In genomic region chr20:62899633-62900051, GRCh38 we compare ENCODE assay signal across 10 cellular contexts. TPM values are rescaled to one million over a fixed set of nuclear protein-coding genes. Genes with fewer than 3 reads are reported as not detected.
A peak's percentile ranks its signal among the peaks of the same experiment; 100 is the strongest.
DNase-seq lines count a peak whose midpoint lies in the region; ATAC-seq, FAIRE-seq and TF ChIP-seq lines count a peak whose summit lies in the region.
"Had no signal": no experiment of that assay in that cellular context is flagged by ENCODE, and none has a peak within 500 bp of the region (broad histone marks: within the 10 kb centered on the region; RNA-seq: fewer than 3 reads in every experiment).

No MANE protein-coding gene starts in this region.

- peaks cover 2% of the 10 kb centered on the region; the same call in 1 of the 2 replicates for H3K79me2 ChIP-seq in GM12878 (ENCODE audit: control insufficient read depth, insufficient read depth, low read length)

- H3K4me2 ChIP-seq in GM12878 (ENCODE audit: control insufficient read depth, insufficient read depth): peak overlapping the region; percentile 91

- H3K4me3 ChIP-seq in GM12878 (peak overlapping the region; percentile 48), lower lobe of right lung (no peak overlapping the region)
- H3K4me3 ChIP-seq: thyroid gland had no signal

- WGBS in GM12878 (ENCODE audit: insufficient coverage, insufficient replicate concordance, low lambda C conversion rate, missing lambda C conversion rate): 18% methylated on average over 6 of the region's 6 CpGs

- H2AFZ ChIP-seq in GM12878 (ENCODE audit: control insufficient read depth, low read depth, low read length): no peak overlapping the region

- RAD21 ChIA-PET in GM12878 (lab: Charles Lee; ENCODE audit: unreplicated experiment): interaction anchor here (0.8 to 4.4 kb wide), 6 partner anchors 21 to 109 kb away, joined by 3 to 21 read pairs (median 5); no protein-coding TSS in a partner anchor

- H3K27ac ChIP-seq in 22Rv1: peak overlapping the region; percentile 61; the same call in 1 of the 2 replicates
- H3K27ac ChIP-seq in GM12878 (ENCODE audit: control insufficient read depth, insufficient read depth): peak overlapping the region; percentile 17
- H3K27ac ChIP-seq in lower lobe of right lung: no peak overlapping the region
- H3K27ac ChIP-seq: HL-60, thyroid gland had no signal

- intact Hi-C loops in GM12878 (cut with micrococcal nuclease; ENCODE audit: unreplicated experiment) (loop anchor here (2.0 to 5.0 kb wide), 4 partner anchors 19 to 109 kb away; partner anchors contain the start of gene SLC17A9), lower lobe of right lung (cut with DNase I) (no loop called here)

- SMC1A ChIA-PET in GM12878 (lab: Charles Lee; ENCODE audit: uncharacterized antibody, unreplicated experiment): interaction anchor here (1.0 to 3.0 kb wide), 12 partner anchors 9 to 115 kb away, joined by 3 to 21 read pairs (median 4); no protein-coding TSS in a partner anchor

- no peaks in the 10 kb centered on the region for H3K27me3 ChIP-seq in GM12878 (replicated peaks in 1 of 2; ENCODE audit: control insufficient read depth in 2 of 2, insufficient read depth in 2 of 2, low read length in 1 of 2)
- H3K27me3 ChIP-seq in lower lobe of right lung (ENCODE audit: low read depth): no peaks in the 10 kb centered on the region
- H3K27me3 ChIP-seq: thyroid gland had no signal

- H3K4me1 ChIP-seq in GM12878 (ENCODE audit: control insufficient read depth, insufficient read depth, low read length) (peaks cover 25% of the 10 kb centered on the region), lower lobe of right lung (peaks cover 19% of the 10 kb centered on the region)

- DNase-seq in GM12878 (ENCODE audit: low read depth, low spot score) (no peak), lower lobe of right lung (peak; percentile 37), D721Med (ENCODE audit: insufficient read length, low spot score) (no peak), NCI-H1417 (lab: John Stamatoyannopoulos, UW) (no peak), dedifferentiated amniotic fluid mesenchymal stem cell (ENCODE audit: extremely low spot score) (no peak)
- DNase-seq in central memory CD4-positive, alpha-beta T cell: no peak

- FAIRE-seq in GM12878 (lab: Jason Lieb, UNC) (peak; percentile 41), D721Med (lab: Jason Lieb, UNC) (no peak)

- in situ Hi-C loops in GM12878 (cut with MboI): no loop called here

- H3K36me3 ChIP-seq in GM12878 (ENCODE audit: control insufficient read depth in 2 of 2, insufficient read depth in 2 of 2, low read length in 1 of 2): peaks cover 12 to 41% of the 10 kb centered on the region in 2 experiments
- peaks cover 63% of the 10 kb centered on the region for H3K36me3 ChIP-seq in lower lobe of right lung

- TF ChIP-seq EP300 in GM12878 (IDR thresholded peaks at IDR 0.05; ENCODE audit: borderline replicate concordance in 1 of 2, control insufficient read depth in 1 of 2, low read depth in 2 of 2, low read length in 2 of 2): no peak

- no peak for TF ChIP-seq RAD21 in GM12878 (IDR thresholded peaks at IDR 0.05; ENCODE audit: insufficient read depth, low read depth, low read length)

- POLR2A ChIA-PET in GM12878 (lab: Charles Lee): interaction anchor here (0.7 to 1.2 kb wide), 3 partner anchors 12 to 110 kb away, joined by 3 to 4 read pairs (median 3); no protein-coding TSS in a partner anchor

- no peaks in the 10 kb centered on the region for H3K9me3 ChIP-seq in GM12878 (replicated peaks; ENCODE audit: control insufficient read depth, insufficient read depth, low read length)
- H3K9me3 ChIP-seq in lower lobe of right lung: no peaks in the 10 kb centered on the region
- H3K9me3 ChIP-seq: thyroid gland had no signal

- CTCF ChIA-PET in GM12878 (lab: Yijun Ruan, JAX): interaction anchor here (0.8 to 8.2 kb wide), 9 partner anchors 8 to 281 kb away, joined by 3 to 92 read pairs (median 5); partner anchors contain the start of gene SLC17A9

- peak; percentile 9 for ATAC-seq in GM19455 (IDR thresholded peaks at IDR 0.05; ENCODE audit: unreplicated experiment)
- ATAC-seq in GM12878: peak; percentile 22
- peak; percentile 57 to 59 for ATAC-seq in lower lobe of right lung

- TF ChIP-seq CTCF in 22Rv1 (IDR thresholded peaks at IDR 0.05): no peak
- TF ChIP-seq CTCF in GM12878 (IDR thresholded peaks at IDR 0.05 in 2 of 3, conservative IDR thresholded peaks at IDR 0.05 in 1 of 3; ENCODE audit: control insufficient read depth in 2 of 3, extremely low read depth in 1 of 3, insufficient read depth in 1 of 3, low read depth in 3 of 3, low read length in 3 of 3): peak in 1 of 3 experiments; percentile 20; a peak in 1 of 6 replicates
- no peak for TF ChIP-seq CTCF in lower lobe of right lung (IDR thresholded peaks at IDR 0.05)
- no peak for TF ChIP-seq CTCF in D721Med (IDR thresholded peaks at IDR 0.05; ENCODE audit: insufficient read depth, missing control alignments)

- TF ChIP-seq POLR2A in GM12878 (IDR thresholded peaks at IDR 0.05; ENCODE audit: low read depth, low read length): no peak

- H4K20me1 ChIP-seq in GM12878 (ENCODE audit: control insufficient read depth, insufficient read depth): peaks cover 3% of the 10 kb centered on the region; the same call in 1 of the 2 replicates

- no TSS peak for BruUV-seq in GM12878 (replicated peaks; lab: Mats Ljungman, UMichigan)

- H3K9ac ChIP-seq in GM12878 (ENCODE audit: control insufficient read depth, insufficient read depth, low read length): peak overlapping the region; percentile 27

RNA-seq across cellular contexts. Expression of gene DIDO1, which starts 26.7 kb away (rescaled TPM):
- total RNA-seq in GM12878 (2013; cell fraction: nucleolus; rRNA removed): 158 and 180 TPM in 2 replicates
- 40.9 and 41.5 TPM in 2 replicates for total RNA-seq in GM12878 (2014; rRNA removed)
- 33.8 and 36.0 TPM in 2 replicates for total RNA-seq in GM12878 (2014; rRNA removed; fragmentation: Illumina TruSeq; extraction: Trizol)
- 52.1 and 56.4 TPM in 2 replicates for total RNA-seq in GM12878 (2021)
- 21.4 TPM for polyA plus RNA-seq in GM12878 (2011; ENCODE audit: low read depth)
- polyA plus RNA-seq in GM12878 (2011; rRNA removed): 40.4 and 47.4 TPM in 2 replicates
- 43.3 and 47.3 TPM in 2 replicates for polyA plus RNA-seq in GM12878 (2011; cell fraction: cytosol; rRNA removed)
- polyA plus RNA-seq in GM12878 (2011; cell fraction: nucleus; rRNA removed): 185 and 192 TPM in 2 replicates
- polyA plus RNA-seq in GM12878 (2012): 32.5 and 32.6 TPM in 2 replicates
- 39.4 and 44.2 TPM in 2 replicates for polyA plus RNA-seq in GM12878 (2014; fragmentation: Illumina TruSeq; extraction: Trizol)
- 1 to 10 TPM; 5.5 to 7.8 TPM for polyA plus RNA-seq in GM12878 (2014; fragmentation: Nextera tagmentation; extraction: Ambion mirVana)
- 40.6 and 40.8 TPM in 2 replicates for polyA plus RNA-seq in GM12878 (2014; rRNA removed)
- 10 to 100 TPM; 24.7 to 28.5 TPM for polyA plus RNA-seq in GM12878 (2016; fragmentation: Nextera tagmentation; extraction: Ambion mirVana)
- polyA minus RNA-seq in GM12878 (2011; rRNA and poly(A)+ RNA removed): 38.1 and 42.9 TPM in 2 replicates
- 12.7 and 13.5 TPM in 2 replicates for polyA minus RNA-seq in GM12878 (2011; cell fraction: cytosol; rRNA and poly(A)+ RNA removed)
- 38.0 and 59.5 TPM in 2 replicates for polyA minus RNA-seq in GM12878 (2011; cell fraction: nucleus; rRNA and poly(A)+ RNA removed)
- 54.6 TPM for total RNA-seq in lower lobe of right lung

RNA-seq across cellular contexts. Expression of gene TCFL5, which starts 38.0 kb away (rescaled TPM):
- total RNA-seq in GM12878 (2013; cell fraction: nucleolus; rRNA removed): 2.7 and 2.8 TPM in 2 replicates
- total RNA-seq in GM12878 (2014; rRNA removed) (7.8 and 8.1 TPM in 2 replicates), GM12878 (2014; rRNA removed; fragmentation: Illumina TruSeq; extraction: Trizol) (5.9 and 6.6 TPM in 2 replicates), GM12878 (2021) (7.3 and 8.1 TPM in 2 replicates), lower lobe of right lung (8.2 TPM)
- 2.6 TPM for polyA plus RNA-seq in GM12878 (2011; ENCODE audit: low read depth)
- polyA plus RNA-seq in GM12878 (2011; rRNA removed) (2.5 and 3.3 TPM in 2 replicates), GM12878 (2014; fragmentation: Illumina TruSeq; extraction: Trizol) (5.0 and 6.3 TPM in 2 replicates), GM12878 (2014; fragmentation: Nextera tagmentation; extraction: Ambion mirVana) (1 to 10 TPM; 1.4 to 1.6 TPM), GM12878 (2014; rRNA removed) (5.1 and 5.7 TPM in 2 replicates), GM12878 (2016; fragmentation: Nextera tagmentation; extraction: Ambion mirVana) (under 1 TPM; 0.48 to 0.58 TPM)
- polyA plus RNA-seq in GM12878 (2011; cell fraction: cytosol; rRNA removed): 1.5 and 1.7 TPM in 2 replicates
- polyA plus RNA-seq in GM12878 (2011; cell fraction: nucleus; rRNA removed): 1.6 and 2.0 TPM in 2 replicates
- 3.2 and 4.8 TPM in 2 replicates for polyA plus RNA-seq in GM12878 (2012)
- polyA minus RNA-seq in GM12878 (2011; rRNA and poly(A)+ RNA removed): 1.0 and 1.5 TPM in 2 replicates
- 1.5 and 1.7 TPM in 2 replicates for polyA minus RNA-seq in GM12878 (2011; cell fraction: cytosol; rRNA and poly(A)+ RNA removed)
- 0.57 and 0.60 TPM in 2 replicates for polyA minus RNA-seq in GM12878 (2011; cell fraction: nucleus; rRNA and poly(A)+ RNA removed)

RNA-seq across cellular contexts. Expression of gene GID8, which starts 38.3 kb away (rescaled TPM):
- total RNA-seq in GM12878 (2013; cell fraction: nucleolus; rRNA removed): 16.8 and 17.6 TPM in 2 replicates
- total RNA-seq in GM12878 (2014; rRNA removed) (21.7 and 25.2 TPM in 2 replicates), GM12878 (2014; rRNA removed; fragmentation: Illumina TruSeq; extraction: Trizol) (21.7 and 22.7 TPM in 2 replicates), GM12878 (2021) (33.1 and 33.8 TPM in 2 replicates), lower lobe of right lung (26.2 TPM)
- polyA plus RNA-seq in GM12878 (2011; ENCODE audit: low read depth): 19.1 TPM
- polyA plus RNA-seq in GM12878 (2011; rRNA removed) (28.2 and 30.6 TPM in 2 replicates), GM12878 (2014; fragmentation: Illumina TruSeq; extraction: Trizol) (17.6 and 22.8 TPM in 2 replicates), GM12878 (2014; fragmentation: Nextera tagmentation; extraction: Ambion mirVana) (10 to 100 TPM; 12.0 to 13.2 TPM), GM12878 (2014; rRNA removed) (27.9 and 29.8 TPM in 2 replicates), GM12878 (2016; fragmentation: Nextera tagmentation; extraction: Ambion mirVana) (10 to 100 TPM; 16.5 to 20.1 TPM)
- polyA plus RNA-seq in GM12878 (2011; cell fraction: cytosol; rRNA removed): 29.1 and 34.1 TPM in 2 replicates
- polyA plus RNA-seq in GM12878 (2011; cell fraction: nucleus; rRNA removed): 19.5 and 22.0 TPM in 2 replicates
- 21.7 and 23.3 TPM in 2 replicates for polyA plus RNA-seq in GM12878 (2012)
- 26.9 and 30.9 TPM in 2 replicates for polyA minus RNA-seq in GM12878 (2011; rRNA and poly(A)+ RNA removed)
- polyA minus RNA-seq in GM12878 (2011; cell fraction: cytosol; rRNA and poly(A)+ RNA removed): 11.3 and 11.9 TPM in 2 replicates
- polyA minus RNA-seq in GM12878 (2011; cell fraction: nucleus; rRNA and poly(A)+ RNA removed): 7.1 and 9.1 TPM in 2 replicates

RNA-seq across cellular contexts. Expression of gene SLC17A9, which starts 52.9 kb away (rescaled TPM):
- total RNA-seq in GM12878 (2013; cell fraction: nucleolus; rRNA removed): 130 and 134 TPM in 2 replicates
- 27.8 and 35.8 TPM in 2 replicates for total RNA-seq in GM12878 (2014; rRNA removed)
- 15.7 and 17.5 TPM in 2 replicates for total RNA-seq in GM12878 (2014; rRNA removed; fragmentation: Illumina TruSeq; extraction: Trizol)
- total RNA-seq in GM12878 (2021): 60.2 and 74.1 TPM in 2 replicates
- polyA plus RNA-seq in GM12878 (2011; ENCODE audit: low read depth): 18.7 TPM
- 13.0 and 22.9 TPM in 2 replicates for polyA plus RNA-seq in GM12878 (2011; rRNA removed)
- 33.9 and 65.4 TPM in 2 replicates for polyA plus RNA-seq in GM12878 (2011; cell fraction: cytosol; rRNA removed)
- polyA plus RNA-seq in GM12878 (2011; cell fraction: nucleus; rRNA removed): 742 and 791 TPM in 2 replicates
- polyA plus RNA-seq in GM12878 (2012): 52.1 and 66.9 TPM in 2 replicates
- 5.8 and 19.2 TPM in 2 replicates for polyA plus RNA-seq in GM12878 (2014; fragmentation: Illumina TruSeq; extraction: Trizol)
- polyA plus RNA-seq in GM12878 (2014; fragmentation: Nextera tagmentation; extraction: Ambion mirVana): 1 to 10 TPM in 1 of 2 experiments, under 1 TPM in 1; 0.72 to 3.9 TPM
- 67.1 and 83.6 TPM in 2 replicates for polyA plus RNA-seq in GM12878 (2014; rRNA removed)
- polyA plus RNA-seq in GM12878 (2016; fragmentation: Nextera tagmentation; extraction: Ambion mirVana): 10 to 100 TPM; 57.9 to 67.0 TPM
- polyA minus RNA-seq in GM12878 (2011; rRNA and poly(A)+ RNA removed): 6.9 and 18.1 TPM in 2 replicates
- 9.0 and 11.0 TPM in 2 replicates for polyA minus RNA-seq in GM12878 (2011; cell fraction: cytosol; rRNA and poly(A)+ RNA removed)
- 49.8 and 62.0 TPM in 2 replicates for polyA minus RNA-seq in GM12878 (2011; cell fraction: nucleus; rRNA and poly(A)+ RNA removed)
- 10.4 TPM for total RNA-seq in lower lobe of right lung
